Comparison of ENCODE assay signal across 10 cellular contexts in genomic region chr16:640614-641013, GRCh38. TPM values are rescaled to one million over a fixed set of nuclear protein-coding genes. Genes with fewer than 3 reads are reported as not detected.
DNase-seq lines count a peak whose midpoint lies in the region; ATAC-seq and TF ChIP-seq lines count a peak whose summit lies in the region.
"Had no signal": no experiment of that assay in that cellular context is flagged by ENCODE, and none has a peak within 500 bp of the region (broad histone marks: within the 10 kb centered on the region; RNA-seq: fewer than 3 reads in every experiment).

No MANE protein-coding gene starts in this region.

- H3K27ac Mint-ChIP-seq in activated naive CD8-positive, alpha-beta T cell: no peak overlapping the region
- H3K27ac Mint-ChIP-seq in activated naive CD8-positive, alpha-beta T cell treated with anti-CD3 and anti-CD28 coated beads, Interleukin-2, amount 50 U/mL, for 24 hours: no peak overlapping the region
- H3K27ac Mint-ChIP-seq in WTC11: no peak overlapping the region
- no peak overlapping the region for H3K27ac Mint-ChIP-seq in immature natural killer cell

- TF ChIP-seq EP300 in suprapubic skin (IDR thresholded peaks at IDR 0.05): no peak

- peak overlapping the region; percentile 89 for H3K4me3 ChIP-seq in suprapubic skin

- H3K27ac ChIP-seq in suprapubic skin: no peak overlapping the region

- no peaks in the 10 kb centered on the region for H3K36me3 ChIP-seq in suprapubic skin

- no peak for TF ChIP-seq CTCF in WTC11 (IDR thresholded peaks at IDR 0.05)
- no peak for TF ChIP-seq CTCF in suprapubic skin (IDR thresholded peaks at IDR 0.05)

- peaks cover 35% of the 10 kb centered on the region for H3K4me1 ChIP-seq in suprapubic skin

- no peaks in the 10 kb centered on the region for H3K9me3 Mint-ChIP-seq in activated naive CD8-positive, alpha-beta T cell (ENCODE audit: low read depth)
- H3K9me3 Mint-ChIP-seq in activated naive CD8-positive, alpha-beta T cell treated with anti-CD3 and anti-CD28 coated beads, Interleukin-2, amount 50 U/mL, for 24 hours: no peaks in the 10 kb centered on the region
- H3K9me3 Mint-ChIP-seq in WTC11 (no peaks in the 10 kb centered on the region), immature natural killer cell (peaks cover 0 to 2% (median 0%) of the 10 kb centered on the region in 6 donors)

- POLR2A ChIA-PET in WTC11 (lab: Charles Lee): no interaction called here

- no peak for DNase-seq in activated naive CD8-positive, alpha-beta T cell treated with anti-CD3 and anti-CD28 coated beads, Interleukin-2, amount 50 U/mL, for 24 hours
- DNase-seq in WTC11 (ENCODE audit: low spot score) (no peak), immature natural killer cell (no peak), suprapubic skin (ENCODE audit: low spot score in 2 of 2) (no peak), RPMI8226 (no peak), NCI-H146 (lab: John Stamatoyannopoulos, UW) (no peak), NCI-H1417 (lab: John Stamatoyannopoulos, UW) (no peak)
- DNase-seq: NCI-H2029 had no signal

- H3K27me3 Mint-ChIP-seq in activated naive CD8-positive, alpha-beta T cell: no peaks in the 10 kb centered on the region
- peaks cover 3% of the 10 kb centered on the region for H3K27me3 Mint-ChIP-seq in activated naive CD8-positive, alpha-beta T cell treated with anti-CD3 and anti-CD28 coated beads, Interleukin-2, amount 50 U/mL, for 24 hours
- H3K27me3 Mint-ChIP-seq in WTC11 (ENCODE audit: low read depth): peaks cover 4% of the 10 kb centered on the region; the same call in 1 of the 2 replicates
- H3K27me3 Mint-ChIP-seq in immature natural killer cell (ENCODE audit: low read depth in 3 of 3): peaks cover 8 to 10% (median 9%) of the 10 kb centered on the region in 3 donors

- WGBS in suprapubic skin: 80% methylated on average over 2 of the region's 5 CpGs

- H3K27me3 ChIP-seq in suprapubic skin: no peaks in the 10 kb centered on the region

- CTCF ChIA-PET in WTC11 (lab: Charles Lee): no interaction called here

- no peaks in the 10 kb centered on the region for H3K9me3 ChIP-seq in suprapubic skin

- peak overlapping the region; percentile 49 for H3K4me3 Mint-ChIP-seq in activated naive CD8-positive, alpha-beta T cell
- no peak overlapping the region for H3K4me3 Mint-ChIP-seq in activated naive CD8-positive, alpha-beta T cell treated with anti-CD3 and anti-CD28 coated beads, Interleukin-2, amount 50 U/mL, for 24 hours
- peak overlapping the region; percentile 51 for H3K4me3 Mint-ChIP-seq in WTC11
- peak overlapping the region; percentile 20 to 77 (median 57) for H3K4me3 Mint-ChIP-seq in immature natural killer cell

- H3K36me3 Mint-ChIP-seq in activated naive CD8-positive, alpha-beta T cell: no peaks in the 10 kb centered on the region
- peaks cover 12% of the 10 kb centered on the region for H3K36me3 Mint-ChIP-seq in activated naive CD8-positive, alpha-beta T cell treated with anti-CD3 and anti-CD28 coated beads, Interleukin-2, amount 50 U/mL, for 24 hours (ENCODE audit: low read depth)
- H3K36me3 Mint-ChIP-seq in WTC11: no peaks in the 10 kb centered on the region
- H3K36me3 Mint-ChIP-seq in immature natural killer cell: no peaks in the 10 kb centered on the region

- TF ChIP-seq POLR2A in suprapubic skin (IDR thresholded peaks at IDR 0.05): no peak

- ATAC-seq in activated naive CD8-positive, alpha-beta T cell treated with anti-CD3 and anti-CD28 coated beads, Interleukin-2, amount 50 U/mL, for 24 hours: no peak
- ATAC-seq in WTC11: no peak
- ATAC-seq: sciatic nerve had no signal

- peaks cover 19% of the 10 kb centered on the region for H3K4me1 Mint-ChIP-seq in activated naive CD8-positive, alpha-beta T cell (ENCODE audit: low read depth)
- H3K4me1 Mint-ChIP-seq in activated naive CD8-positive, alpha-beta T cell treated with anti-CD3 and anti-CD28 coated beads, Interleukin-2, amount 50 U/mL, for 24 hours: peaks cover 22% of the 10 kb centered on the region
- H3K4me1 Mint-ChIP-seq in WTC11 (peaks cover 26% of the 10 kb centered on the region), immature natural killer cell (peaks cover 0 to 17% of the 10 kb centered on the region in 2 donors)

TF ChIP-seq in WTC11, 78 proteins besides CTCF, POLR2A, EP300 and RAD21:
- TF ChIP-seq OVOL2 (CRISPR knock-in tag; IDR thresholded peaks at IDR 0.05; ENCODE audit: borderline replicate concordance) (no peak), CREB1 (CRISPR knock-in tag; IDR thresholded peaks at IDR 0.05) (no peak), ZNF532 (CRISPR knock-in tag; IDR thresholded peaks at IDR 0.05; ENCODE audit: borderline replicate concordance) (no peak), E2F4 (CRISPR knock-in tag; IDR thresholded peaks at IDR 0.05; ENCODE audit: borderline replicate concordance, low read depth) (no peak), EMX1 (CRISPR knock-in tag; IDR thresholded peaks at IDR 0.05) (no peak), STAT6 (CRISPR knock-in tag; conservative IDR thresholded peaks at IDR 0.05; ENCODE audit: low read depth) (no peak), NR3C1 (CRISPR knock-in tag; conservative IDR thresholded peaks at IDR 0.05; ENCODE audit: low read depth) (no peak)

RNA-seq across cellular contexts. Expression of gene MCRIP2, which starts 1.0 kb away (rescaled TPM):
- total RNA-seq in WTC11 (2021) (63.3 to 76.0 TPM (median 66.7 TPM) in 3 replicates), suprapubic skin (10 to 100 TPM; 10.3 to 29.8 (median 24.2) TPM)
- polyA plus RNA-seq in immature natural killer cell: 10 to 100 TPM; 16.8 to 36.3 (median 22.8) TPM

RNA-seq across cellular contexts. Expression of gene METTL26, which starts 4.5 kb away (rescaled TPM):
- total RNA-seq in WTC11 (2021) (115 to 121 TPM (median 115 TPM) in 3 replicates), suprapubic skin (100 to 1,000 TPM in 1 of 4 donors, 10 to 100 TPM in 3; 72.2 to 138 (median 84.7) TPM)
- polyA plus RNA-seq in immature natural killer cell: 100 to 1,000 TPM in 1 of 3 donors, 10 to 100 TPM in 2; 89.3 to 128 (median 93.9) TPM

RNA-seq across cellular contexts. Expression of gene WDR90, which starts 8.6 kb away (rescaled TPM):
- total RNA-seq in WTC11 (2021) (66.2 to 75.8 TPM (median 69.6 TPM) in 3 replicates), suprapubic skin (10 to 100 TPM; 18.3 to 63.0 (median 32.2) TPM)
- polyA plus RNA-seq in immature natural killer cell: 1 to 10 TPM in 2 of 3 donors, not detected in 1; 1.2 to 2.4 TPM

RNA-seq across cellular contexts. Expression of gene WFIKKN1, which starts 9.8 kb away (rescaled TPM):
- 12.3 to 18.6 TPM (median 17.3 TPM) in 3 replicates for total RNA-seq in WTC11 (2021)
- under 1 TPM in 2 of 3 donors, not detected in 1; 0.17 to 0.19 TPM for polyA plus RNA-seq in immature natural killer cell
- total RNA-seq in suprapubic skin: 10 to 100 TPM in 1 of 4 donors, 1 to 10 TPM in 3; 1.2 to 12.6 (median 4.6) TPM

RNA-seq across cellular contexts. Expression of gene RHOT2, which starts 27.3 kb away (rescaled TPM):
- 245 to 285 TPM (median 250 TPM) in 3 replicates for total RNA-seq in WTC11 (2021)
- 10 to 100 TPM; 36.8 to 53.3 (median 43.0) TPM for polyA plus RNA-seq in immature natural killer cell
- 100 to 1,000 TPM in 2 of 4 donors, 10 to 100 TPM in 2; 66.9 to 156 (median 96.8) TPM for total RNA-seq in suprapubic skin
